ENCODE assay signal across 8 cellular contexts in genomic region chr15:76345880-76346665, GRCh38. TPM values are rescaled to one million over a fixed set of nuclear protein-coding genes. Genes with fewer than 3 reads are reported as not detected.
DNase-seq lines count a peak whose midpoint lies in the region; ATAC-seq, FAIRE-seq and TF ChIP-seq lines count a peak whose summit lies in the region.

No MANE protein-coding gene starts in this region.

- peak overlapping the region; percentile 74 for H3K9ac ChIP-seq in NT2/D1 (ENCODE audit: insufficient read length, low read depth)

- peaks cover 8% of the 10 kb centered on the region; the same call in 1 of the 2 replicates for H3K9me3 ChIP-seq in NT2/D1 (ENCODE audit: insufficient read depth, low read length)

- H3K4me3 ChIP-seq in NT2/D1 (ENCODE audit: insufficient read length, low read depth), result peak overlapping the region; percentile 53

- no peak for TF ChIP-seq CTCF in omental fat pad (IDR thresholded peaks at IDR 0.05)

- no peaks in the 10 kb centered on the region for H3K36me3 ChIP-seq in NT2/D1 (ENCODE audit: insufficient read depth, insufficient read length, low read length)

- ATAC-seq in esophagus mucosa (peak; percentile 51), omental fat pad (ENCODE audit: low FRiP score) (peak; percentile 20), GM21360 (IDR thresholded peaks at IDR 0.05; ENCODE audit: unreplicated experiment) (no peak), HG03457 (IDR thresholded peaks at IDR 0.05; ENCODE audit: unreplicated experiment) (no peak)

- H3K27me3 ChIP-seq in NT2/D1 (ENCODE audit: insufficient read depth, insufficient read length), result peaks cover 99% of the 10 kb centered on the region

- DNase-seq in GM12892 (ENCODE audit: insufficient read length), result no peak
- no peak for DNase-seq in NT2/D1 (ENCODE audit: low read depth, low spot score)
- no peak for DNase-seq in omental fat pad (ENCODE audit: low spot score)
- no peak for DNase-seq in HTR-8/SVneo (ENCODE audit: insufficient read length, low spot score)
- no peak for DNase-seq in NCI-H446 treated with DMSO at 0.1 percent for 48 hours (lab: John Stamatoyannopoulos, UW)

- H3K4me1 ChIP-seq in NT2/D1 (ENCODE audit: insufficient read depth, insufficient read length), result peaks cover 4% of the 10 kb centered on the region

- no peak for TF ChIP-seq POLR2A in GM12892 (IDR thresholded peaks at IDR 0.05; ENCODE audit: low read depth, low read length)

- peak; percentile 80 for FAIRE-seq in GM12892 (lab: Jason Lieb, UNC)
- no peak for FAIRE-seq in HTR-8/SVneo (lab: Jason Lieb, UNC)

RNA-seq across cellular contexts. Expression of gene ISL2, which starts 9.5 kb away (rescaled TPM):
- 0.42 TPM for polyA plus RNA-seq in GM12892 (2012; ENCODE audit: missing spikeins)
- total RNA-seq in esophagus mucosa (not detected), omental fat pad (1 to 10 TPM in 1 of 4 donors, under 1 TPM in 2, not detected in 1; 0.24 to 1.1 (median 0.75) TPM)

RNA-seq across cellular contexts. Expression of gene ETFA, which starts 34.8 kb away (rescaled TPM):
- polyA plus RNA-seq in GM12892 (2012; ENCODE audit: missing spikeins), result 284 TPM
- total RNA-seq in esophagus mucosa, result 79.8 TPM
- 100 to 1,000 TPM in 3 of 4 donors, 10 to 100 TPM in 1; 89.9 to 144 (median 114) TPM for total RNA-seq in omental fat pad

Comparison
In these comparisons a context has a peak if more than half of its experiments do, and no peak if none do; other contexts are left out.
1. ATAC-seq: peak in esophagus mucosa (single experiment) and omental fat pad (single experiment); none in GM21360 (single experiment) and HG03457 (single experiment).